In genomic region chr12:64616221-64616620, GRCh38 we compare ENCODE assay signal across 11 cellular contexts. TPM values are rescaled to one million over a fixed set of nuclear protein-coding genes. Genes with fewer than 3 reads are reported as not detected.
DNase-seq lines count a peak whose midpoint lies in the region; ATAC-seq, FAIRE-seq and TF ChIP-seq lines count a peak whose summit lies in the region.
"Had no signal": no experiment of that assay in that cellular context is flagged by ENCODE, and none has a peak within 500 bp of the region (broad histone marks: within the 10 kb centered on the region; RNA-seq: fewer than 3 reads in every experiment).

No MANE protein-coding gene starts in this region.

- H3K23ac ChIP-seq in mesenchymal stem cell (ENCODE audit: low read length in 2 of 2) = no peak overlapping the region

- peak overlapping the region; percentile 76 to 93 for H3K27ac ChIP-seq in ascending aorta
- no peak overlapping the region for H3K27ac ChIP-seq in mesenchymal stem cell (ENCODE audit: low read length, poor library complexity, severe bottlenecking)
- H3K27ac ChIP-seq in transverse colon = peak overlapping the region; percentile 36 to 65 (median 50)

- no peak for TF ChIP-seq EP300 in transverse colon (IDR thresholded peaks at IDR 0.05; ENCODE audit: low read depth)

- H3K4ac ChIP-seq in mesenchymal stem cell (ENCODE audit: low read depth in 1 of 2, low read length in 2 of 2) = no peak overlapping the region

- H3K36me3 ChIP-seq in ascending aorta (peaks cover 0 to 4% of the 10 kb centered on the region in 2 donors), mesenchymal stem cell (ENCODE audit: control insufficient read depth in 1 of 2, insufficient read depth in 2 of 2, low read depth in 1 of 2, low read length in 2 of 2) (no peaks in the 10 kb centered on the region), transverse colon (no peaks in the 10 kb centered on the region)

- H3K9me3 ChIP-seq in ascending aorta (no peaks in the 10 kb centered on the region), mesenchymal stem cell (ENCODE audit: control insufficient read depth, low read length) (no peaks in the 10 kb centered on the region), transverse colon (no peaks in the 10 kb centered on the region)

- H2AFZ ChIP-seq in mesenchymal stem cell (ENCODE audit: low read depth, low read length) = no peak overlapping the region

- no peak for DNase-seq in activated T-cell treated with anti-CD3 and anti-CD28 coated beads, Interleukin-2, amount 50 U/mL, for 72 hours
- no peak for DNase-seq in activated T-cell treated with anti-CD3 and anti-CD28 coated beads, Interleukin-2, amount 50 U/mL, for 1 hour
- peak in 1 of 2 donors; percentile 67 for DNase-seq in ascending aorta (ENCODE audit: low spot score in 2 of 2)
- no peak for DNase-seq in mesenchymal stem cell
- DNase-seq in transverse colon = no peak
- DNase-seq in NCI-H2171 (lab: John Stamatoyannopoulos, UW) = no peak
- DNase-seq in urothelium cell line (ENCODE audit: low spot score) = no peak
- DNase-seq: activated CD4-positive, CD25-positive, alpha-beta regulatory T cell treated with anti-CD3 and anti-CD28 coated beads, Interleukin-2, amount 50 U/mL, for 72 hours; NCI-H1105 treated with DMSO at 0.1 percent for 48 hours; stimulated activated naive CD8-positive, alpha-beta T cell treated with anti-CD3 and anti-CD28 coated beads, Interleukin-15, amount 100 ng/mL, for 72 hours had no signal

- no peaks in the 10 kb centered on the region for H3K27me3 ChIP-seq in ascending aorta
- no peaks in the 10 kb centered on the region for H3K27me3 ChIP-seq in mesenchymal stem cell (ENCODE audit: control insufficient read depth in 1 of 2, insufficient read depth in 1 of 2, low read length in 2 of 2)
- H3K27me3 ChIP-seq in transverse colon = no peaks in the 10 kb centered on the region

- peak overlapping the region in 1 of 2 experiments; percentile 28 for H3K18ac ChIP-seq in mesenchymal stem cell (ENCODE audit: low read depth in 1 of 2, low read length in 2 of 2)

- TF ChIP-seq CTCF in ascending aorta (IDR thresholded peaks at IDR 0.05) (no peak), transverse colon (IDR thresholded peaks at IDR 0.05) (no peak)

- no peak overlapping the region for H2BK5ac ChIP-seq in mesenchymal stem cell (ENCODE audit: low read depth, low read length, poor library complexity, severe bottlenecking)

- no peak for ATAC-seq in activated T-cell treated with anti-CD3 and anti-CD28 coated beads, Interleukin-2, amount 50 U/mL, for 72 hours (replicated peaks in 1 of 2)
- ATAC-seq in HG03025 (IDR thresholded peaks at IDR 0.05; ENCODE audit: low FRiP score, unreplicated experiment) = no peak
- ATAC-seq: stimulated activated naive CD8-positive, alpha-beta T cell treated with anti-CD3 and anti-CD28 coated beads, Interleukin-15, amount 100 ng/mL, for 72 hours had no signal

- no peak overlapping the region for H3K14ac ChIP-seq in mesenchymal stem cell (ENCODE audit: low read length in 2 of 2)

- H3K4me3 ChIP-seq in ascending aorta (peak overlapping the region; percentile 3 to 45), mesenchymal stem cell (ENCODE audit: insufficient read depth in 1 of 2, low read depth in 1 of 2, low read length in 2 of 2) (no peak overlapping the region), transverse colon (no peak overlapping the region)

- no peak overlapping the region for H4K91ac ChIP-seq in mesenchymal stem cell (ENCODE audit: low read length)

- peak overlapping the region; percentile 91 for H3K27ac Mint-ChIP-seq in activated T-cell treated with anti-CD3 and anti-CD28 coated beads, Interleukin-2, amount 50 U/mL, for 72 hours
- H3K27ac Mint-ChIP-seq: stimulated activated naive CD8-positive, alpha-beta T cell treated with anti-CD3 and anti-CD28 coated beads, Interleukin-15, amount 100 ng/mL, for 72 hours had no signal

- H3K79me1 ChIP-seq in mesenchymal stem cell (replicated peaks; ENCODE audit: low read length, poor library complexity, severe bottlenecking) = peaks cover 3% of the 10 kb centered on the region

- H3K4me2 ChIP-seq in mesenchymal stem cell (ENCODE audit: low read length, poor library complexity, severe bottlenecking) = no peak overlapping the region

- H3K4me1 ChIP-seq in ascending aorta = peaks cover 12 to 66% of the 10 kb centered on the region in 2 donors
- H3K4me1 ChIP-seq in mesenchymal stem cell (ENCODE audit: control insufficient read depth, insufficient read depth, low read depth, low read length) = peaks cover 4% of the 10 kb centered on the region
- peaks cover 9 to 83% (median 28%) of the 10 kb centered on the region in 4 donors for H3K4me1 ChIP-seq in transverse colon

- peak overlapping the region in 1 of 2 donors; percentile 49 for H3K4me3 Mint-ChIP-seq in activated T-cell treated with anti-CD3 and anti-CD28 coated beads, Interleukin-2, amount 50 U/mL, for 72 hours

- peaks cover 10 to 11% of the 10 kb centered on the region in 2 donors for H3K36me3 Mint-ChIP-seq in activated T-cell treated with anti-CD3 and anti-CD28 coated beads, Interleukin-2, amount 50 U/mL, for 72 hours (ENCODE audit: insufficient read depth in 2 of 2)

- peaks cover 64% of the 10 kb centered on the region for H3K4me1 Mint-ChIP-seq in activated T-cell treated with anti-CD3 and anti-CD28 coated beads, Interleukin-2, amount 50 U/mL, for 72 hours (ENCODE audit: low read depth)

- intact Hi-C loops in ascending aorta (cut with DNase I) (loop anchor here (10.0 kb wide), 1 partner anchor 161 kb away; the partner anchor contains the start of gene TBK1), transverse colon (cut with DNase I; ENCODE audit: low total_unique reads) (no loop called here)

- no peak for TF ChIP-seq POLR2A in transverse colon (IDR thresholded peaks at IDR 0.05)

- H2BK15ac ChIP-seq in mesenchymal stem cell (ENCODE audit: low read depth, poor library complexity, severe bottlenecking) = no peak overlapping the region

- H4K8ac ChIP-seq in mesenchymal stem cell (ENCODE audit: low read length) = no peak overlapping the region

- peak overlapping the region; percentile 3 for H3K9ac ChIP-seq in mesenchymal stem cell (ENCODE audit: low read length)

- no peak for FAIRE-seq in urothelium cell line (lab: Jason Lieb, UNC)

- H2BK120ac ChIP-seq in mesenchymal stem cell (ENCODE audit: low read depth, low read length) = no peak overlapping the region

- H2AK5ac ChIP-seq in mesenchymal stem cell (ENCODE audit: low read length, severe bottlenecking) = no peak overlapping the region

- in situ Hi-C loops in transverse colon (cut with MboI; ENCODE audit: low pct_ligation_motif_present in 1 of 4, low pct_unique_long_range_greater_than_20kb in 1 of 4, low sequenced_read_pairs in 3 of 4) = no loop called here

- no peak overlapping the region for H2BK12ac ChIP-seq in mesenchymal stem cell (ENCODE audit: low read length in 2 of 2)

- WGBS in mesenchymal stem cell = 73% methylated on average over 3 of the region's 3 CpGs
- WGBS in transverse colon (ENCODE audit: low coverage in 1 of 2), 2 donors = 40 to 49% methylated on average over 3 of the region's 3 CpGs

- H3K9me3 Mint-ChIP-seq in activated T-cell treated with anti-CD3 and anti-CD28 coated beads, Interleukin-2, amount 50 U/mL, for 72 hours = no peaks in the 10 kb centered on the region
- H3K9me3 Mint-ChIP-seq: stimulated activated naive CD8-positive, alpha-beta T cell treated with anti-CD3 and anti-CD28 coated beads, Interleukin-15, amount 100 ng/mL, for 72 hours had no signal

- H3K27me3 Mint-ChIP-seq in activated T-cell treated with anti-CD3 and anti-CD28 coated beads, Interleukin-2, amount 50 U/mL, for 72 hours (ENCODE audit: low read depth) = no peaks in the 10 kb centered on the region
- H3K27me3 Mint-ChIP-seq: stimulated activated naive CD8-positive, alpha-beta T cell treated with anti-CD3 and anti-CD28 coated beads, Interleukin-15, amount 100 ng/mL, for 72 hours had no signal

RNA-seq across cellular contexts. Expression of gene RASSF3, which starts 5.9 kb away (rescaled TPM):
- total RNA-seq in activated T-cell treated with anti-CD3 and anti-CD28 coated beads, Interleukin-2, amount 50 U/mL, for 72 hours = 10 to 100 TPM; 40.3 to 42.4 TPM
- total RNA-seq in ascending aorta (79.6 TPM), transverse colon (10 to 100 TPM; 41.6 to 83.2 (median 62.5) TPM)
- polyA plus RNA-seq in mesenchymal stem cell (2013, experiment 1 of 2) = 30.7 TPM
- polyA plus RNA-seq in mesenchymal stem cell (2013, experiment 2 of 2) = 32.3 TPM

Comparison
In these comparisons a context has a peak if more than half of its experiments do, and no peak if none do; other contexts are left out.
1. H3K4me3 ChIP-seq: peak in ascending aorta (2 of 2); none in mesenchymal stem cell (0 of 2) and transverse colon (0 of 4).